25 cellular contexts compared by ENCODE assay signal in genomic region chr1:54595956-54596498, GRCh38. TPM values are rescaled to one million over a fixed set of nuclear protein-coding genes. Genes with fewer than 3 reads are reported as not detected.
"Had no signal": no experiment of that assay in that cellular context is flagged by ENCODE, and none has a peak within 500 bp of the region (broad histone marks: within the 10 kb centered on the region; RNA-seq: fewer than 3 reads in every experiment).

No MANE protein-coding gene starts in this region.

- H3K4me2 ChIP-seq: hepatocyte had no signal

- H3K27me3 Mint-ChIP-seq: dendritic cell treated with granulocyte-macrophage colony-stimulating factor and Interleukin-4, amounts not matched to agents 40 ng/mL and 50 ng/mL, for 4 days; effector memory CD8-positive, alpha-beta T cell had no signal

- H2AFZ ChIP-seq: hepatocyte had no signal

- ATAC-seq: effector memory CD8-positive, alpha-beta T cell; gastroesophageal sphincter; left colon had no signal

- H3K4me1 ChIP-seq: esophagus squamous epithelium, gastroesophageal sphincter, sigmoid colon had no signal

- DNase-seq: cerebellar nuclear complex; effector memory CD8-positive, alpha-beta T cell; esophagus squamous epithelium; glutamatergic neuron; kidney; left colon; mammary epithelial cell; posterior cingulate gyrus; sigmoid colon; stimulated activated CD4-positive, alpha-beta T cell treated with anti-CD3 and anti-CD28 coated beads, Interleukin-12 subunit alpha, Interleukin-12 subunit beta, amount 100 ng/mL, for 4 hours; stimulated activated CD4-positive, alpha-beta T cell treated with anti-CD3 and anti-CD28 coated beads, Interleukin-2, amount 100 ng/mL, for 48 hours; stimulated activated naive CD4-positive, alpha-beta T cell treated with Interleukin-2 at 50 U/mL for 16 hours had no signal

- H3K27ac Mint-ChIP-seq: dendritic cell treated with granulocyte-macrophage colony-stimulating factor and Interleukin-4, amounts not matched to agents 40 ng/mL and 50 ng/mL, for 4 days; effector memory CD8-positive, alpha-beta T cell; nephron had no signal

- H3K4me3 ChIP-seq: esophagus squamous epithelium, gastroesophageal sphincter, hepatocyte, sigmoid colon, skin epidermis had no signal

- H3K9me3 Mint-ChIP-seq: dendritic cell treated with granulocyte-macrophage colony-stimulating factor and Interleukin-4, amounts not matched to agents 40 ng/mL and 50 ng/mL, for 4 days; effector memory CD8-positive, alpha-beta T cell; nephron had no signal

- H3K9me3 ChIP-seq: esophagus squamous epithelium, gastroesophageal sphincter, neutrophil, sigmoid colon had no signal

- H3K27me3 ChIP-seq: esophagus squamous epithelium, gastroesophageal sphincter, hepatocyte, neutrophil, sigmoid colon had no signal

- H3K4me3 Mint-ChIP-seq: dendritic cell treated with granulocyte-macrophage colony-stimulating factor and Interleukin-4, amounts not matched to agents 40 ng/mL and 50 ng/mL, for 4 days; effector memory CD8-positive, alpha-beta T cell; nephron had no signal

- H3K27ac ChIP-seq: esophagus squamous epithelium, gastroesophageal sphincter, hepatocyte, neutrophil, sigmoid colon, skin epidermis had no signal

RNA-seq across cellular contexts. Expression of gene FAM151A, which starts 27.3 kb away (rescaled TPM):
- total RNA-seq: epithelial cell of proximal tubule, gastroesophageal sphincter, kidney, lower leg skin, mucosa of gallbladder, myocyte, osteocyte, pulmonary artery endothelial cell, sigmoid colon, urinary bladder had no signal

RNA-seq across cellular contexts. Expression of gene MROH7, which starts 45.6 kb away (rescaled TPM):
- total RNA-seq: epithelial cell of proximal tubule, pulmonary artery endothelial cell had no signal
- polyA plus RNA-seq: mammary epithelial cell had no signal
